9 cellular contexts compared by ENCODE assay signal in the genomic region with DNA sequence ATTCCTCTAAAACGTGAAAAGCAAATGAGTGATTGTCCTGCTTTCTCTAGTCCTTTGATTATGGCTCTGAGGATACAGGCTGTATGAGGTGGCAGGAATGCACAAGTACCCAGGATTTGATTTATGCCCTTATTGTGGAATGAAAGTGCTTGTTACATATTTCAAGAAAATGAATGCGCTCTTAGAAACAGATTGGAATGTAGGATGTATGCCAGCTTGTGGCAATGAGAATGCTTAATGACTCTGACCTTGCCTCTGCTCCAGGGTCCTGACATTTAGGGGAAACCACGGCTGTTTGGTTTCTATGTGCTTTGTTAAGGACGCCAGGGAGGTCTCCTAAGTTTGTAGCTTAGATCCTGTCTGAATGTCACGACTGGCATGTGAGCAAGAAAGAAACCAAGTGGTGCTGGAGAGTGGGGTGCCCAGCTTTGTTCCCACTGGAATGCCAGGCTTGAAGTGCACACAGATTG. TPM values are rescaled to one million over a fixed set of nuclear protein-coding genes. Genes with fewer than 3 reads are reported as not detected.
DNase-seq lines count a peak whose midpoint lies in the region; ATAC-seq and TF ChIP-seq lines count a peak whose summit lies in the region.
"Had no signal": no experiment of that assay in that cellular context is flagged by ENCODE, and none has a peak within 500 bp of the region (broad histone marks: within the 10 kb centered on the region; RNA-seq: fewer than 3 reads in every experiment).

No MANE protein-coding gene starts in this region.

- no peaks in the 10 kb centered on the region for H3K9me3 ChIP-seq in T-helper 17 cell (ENCODE audit: control insufficient read depth, low read length, poor library complexity, severe bottlenecking)

- no peak for TF ChIP-seq CTCF in CD14-positive monocyte (IDR thresholded peaks at IDR 0.05)

- H3K4me3 Mint-ChIP-seq in activated CD8-positive, alpha-beta memory T cell treated with anti-CD3 and anti-CD28 coated beads, Interleukin-2, amount 10 ng/mL, durations not matched to agents 7 days and 5 days = peak overlapping the region; percentile 98
- peak overlapping the region; percentile 82 for H3K4me3 Mint-ChIP-seq in T-helper 17 cell
- H3K4me3 Mint-ChIP-seq in stimulated activated memory B cell treated with anti-CD40 and anti-IgM and Interleukin-4, amounts not matched to agents 10 μg/mL and 1 μg/mL and 100 μg/mL, for 72 hours = peak overlapping the region; percentile 55
- peak overlapping the region in 1 of 2 donors; percentile 4 for H3K4me3 Mint-ChIP-seq in CD14-positive monocyte

- H3K36me3 Mint-ChIP-seq in activated CD8-positive, alpha-beta memory T cell treated with anti-CD3 and anti-CD28 coated beads, Interleukin-2, amount 10 ng/mL, durations not matched to agents 7 days and 5 days = peaks cover 51% of the 10 kb centered on the region
- H3K36me3 Mint-ChIP-seq in T-helper 17 cell (ENCODE audit: low read depth) (peaks cover 13% of the 10 kb centered on the region), CD14-positive monocyte (peaks cover 46 to 60% of the 10 kb centered on the region in 2 donors)
- peaks cover 48% of the 10 kb centered on the region for H3K36me3 Mint-ChIP-seq in stimulated activated memory B cell treated with anti-CD40 and anti-IgM and Interleukin-4, amounts not matched to agents 10 μg/mL and 1 μg/mL and 100 μg/mL, for 72 hours

- H3K27me3 Mint-ChIP-seq in activated CD8-positive, alpha-beta memory T cell treated with anti-CD3 and anti-CD28 coated beads, Interleukin-2, amount 10 ng/mL, durations not matched to agents 7 days and 5 days = no peaks in the 10 kb centered on the region
- no peaks in the 10 kb centered on the region for H3K27me3 Mint-ChIP-seq in T-helper 17 cell
- H3K27me3 Mint-ChIP-seq in stimulated activated memory B cell treated with anti-CD40 and anti-IgM and Interleukin-4, amounts not matched to agents 10 μg/mL and 1 μg/mL and 100 μg/mL, for 72 hours = no peaks in the 10 kb centered on the region
- peaks cover 0 to 3% (median 0%) of the 10 kb centered on the region in 3 donors for H3K27me3 Mint-ChIP-seq in CD14-positive monocyte (ENCODE audit: low read depth in 3 of 3)

- ATAC-seq in activated CD8-positive, alpha-beta memory T cell treated with anti-CD3 and anti-CD28 coated beads, Interleukin-2, amount 10 ng/mL, durations not matched to agents 7 days and 5 days = no peak
- no peak for ATAC-seq in T-helper 17 cell
- ATAC-seq in stimulated activated memory B cell treated with anti-CD40 and anti-IgM and Interleukin-4, amounts not matched to agents 10 μg/mL and 1 μg/mL and 100 μg/mL, for 72 hours = no peak
- no peak for ATAC-seq in HG02763 (IDR thresholded peaks at IDR 0.05; ENCODE audit: unreplicated experiment)

- intact Hi-C loops in CD14-positive monocyte (cut with micrococcal nuclease) = no loop called here

- DNase-seq in activated CD8-positive, alpha-beta memory T cell treated with anti-CD3 and anti-CD28 coated beads, Interleukin-2, amount 10 ng/mL, durations not matched to agents 7 days and 5 days = no peak
- no peak for DNase-seq in activated CD8-positive, alpha-beta memory T cell treated with anti-CD3 and anti-CD28 coated beads, Interleukin-2, amount 50 U/mL, for 4 hours
- DNase-seq in T-helper 17 cell (no peak), fibroblast of gingiva (ENCODE audit: low read depth) (peak; percentile 83), RPMI8226 (no peak), CD14-positive monocyte (ENCODE audit: low spot score) (no peak)
- DNase-seq: activated CD8-positive, alpha-beta memory T cell treated with anti-CD3 and anti-CD28 coated beads, Interleukin-2, amount 50 U/mL, for 48 hours had no signal

- peak overlapping the region; percentile 88 for H3K27ac Mint-ChIP-seq in activated CD8-positive, alpha-beta memory T cell treated with anti-CD3 and anti-CD28 coated beads, Interleukin-2, amount 10 ng/mL, durations not matched to agents 7 days and 5 days
- peak overlapping the region; percentile 100 for H3K27ac Mint-ChIP-seq in T-helper 17 cell
- peak overlapping the region; percentile 22 for H3K27ac Mint-ChIP-seq in stimulated activated memory B cell treated with anti-CD40 and anti-IgM and Interleukin-4, amounts not matched to agents 10 μg/mL and 1 μg/mL and 100 μg/mL, for 72 hours
- peak overlapping the region in 3 of 7 donors; percentile 10 to 32 (median 25) for H3K27ac Mint-ChIP-seq in CD14-positive monocyte

- H3K9me3 Mint-ChIP-seq in activated CD8-positive, alpha-beta memory T cell treated with anti-CD3 and anti-CD28 coated beads, Interleukin-2, amount 10 ng/mL, durations not matched to agents 7 days and 5 days (ENCODE audit: low read depth) = no peaks in the 10 kb centered on the region
- H3K9me3 Mint-ChIP-seq in stimulated activated memory B cell treated with anti-CD40 and anti-IgM and Interleukin-4, amounts not matched to agents 10 μg/mL and 1 μg/mL and 100 μg/mL, for 72 hours = no peaks in the 10 kb centered on the region
- no peaks in the 10 kb centered on the region for H3K9me3 Mint-ChIP-seq in CD14-positive monocyte

- H3K4me1 Mint-ChIP-seq in activated CD8-positive, alpha-beta memory T cell treated with anti-CD3 and anti-CD28 coated beads, Interleukin-2, amount 10 ng/mL, durations not matched to agents 7 days and 5 days = peaks cover 61% of the 10 kb centered on the region
- H3K4me1 Mint-ChIP-seq in T-helper 17 cell (peaks cover 58% of the 10 kb centered on the region), CD14-positive monocyte (peaks cover 59% of the 10 kb centered on the region)
- peaks cover 73% of the 10 kb centered on the region for H3K4me1 Mint-ChIP-seq in stimulated activated memory B cell treated with anti-CD40 and anti-IgM and Interleukin-4, amounts not matched to agents 10 μg/mL and 1 μg/mL and 100 μg/mL, for 72 hours

- CTCF ChIA-PET in activated CD8-positive, alpha-beta memory T cell treated with anti-CD3 and anti-CD28 coated beads, Interleukin-2, amount 10 ng/mL, durations not matched to agents 7 days and 5 days (lab: Charles Lee) = interaction anchor here (1.0 to 1.4 kb wide), 2 partner anchors 18 to 62 kb away, joined by 4 to 5 read pairs; no protein-coding TSS in a partner anchor

RNA-seq across cellular contexts. Expression of gene PRCD, which starts 22.0 kb away (rescaled TPM):
- total RNA-seq in activated CD8-positive, alpha-beta memory T cell treated with anti-CD3 and anti-CD28 coated beads, Interleukin-2, amount 10 ng/mL, durations not matched to agents 7 days and 5 days = not detected
- total RNA-seq in T-helper 17 cell = 1 to 10 TPM in 1 of 2 donors, not detected in 1; 1.1 TPM
- polyA plus RNA-seq in CD14-positive monocyte = not detected

RNA-seq across cellular contexts. Expression of gene ST6GALNAC2, which starts 23.8 kb away (rescaled TPM):
- not detected for total RNA-seq in activated CD8-positive, alpha-beta memory T cell treated with anti-CD3 and anti-CD28 coated beads, Interleukin-2, amount 10 ng/mL, durations not matched to agents 7 days and 5 days
- total RNA-seq in T-helper 17 cell = 1 to 10 TPM in 1 of 2 donors, under 1 TPM in 1; 0.68 to 2.2 TPM
- 10 to 100 TPM in 1 of 2 donors, 1 to 10 TPM in 1; 8.3 to 11.8 TPM for polyA plus RNA-seq in CD14-positive monocyte

RNA-seq across cellular contexts. Expression of gene CYGB, which starts 24.3 kb away (rescaled TPM):
- total RNA-seq in activated CD8-positive, alpha-beta memory T cell treated with anti-CD3 and anti-CD28 coated beads, Interleukin-2, amount 10 ng/mL, durations not matched to agents 7 days and 5 days = not detected
- not detected for total RNA-seq in T-helper 17 cell
- not detected for polyA plus RNA-seq in CD14-positive monocyte
